ENCODE assay signal across 8 cellular contexts in genomic region chr1:100265562-100265930, GRCh38. TPM values are rescaled to one million over a fixed set of nuclear protein-coding genes. Genes with fewer than 3 reads are reported as not detected.
DNase-seq lines count a peak whose midpoint lies in the region; ATAC-seq, FAIRE-seq and TF ChIP-seq lines count a peak whose summit lies in the region.

No MANE protein-coding gene starts in this region.

- TF ChIP-seq EP300 in SK-N-SH (IDR thresholded peaks at IDR 0.05; ENCODE audit: borderline replicate concordance in 1 of 2, low read depth in 1 of 2, low read length in 1 of 2): no peak

- CTCF ChIA-PET in SK-N-SH (lab: Yijun Ruan, JAX): interaction anchor here (1.0 to 2.1 kb wide), 4 partner anchors 9 to 196 kb away, joined by 4 to 6 read pairs (median 4); no protein-coding TSS in a partner anchor

- intact Hi-C loops in CD14-positive monocyte (cut with micrococcal nuclease): loop anchor here (5.0 to 10.0 kb wide), 5 partner anchors 33 to 228 kb away; partner anchors contain the start of genes CDC14A (in 2 of the 2), SASS6 (in 2 of the 2) and TRMT13 (in 2 of the 2)

- peaks cover 30% of the 10 kb centered on the region for H3K4me1 Mint-ChIP-seq in CD14-positive monocyte
- H3K4me1 Mint-ChIP-seq in naive thymus-derived CD8-positive, alpha-beta T cell: peaks cover 21 to 54% (median 54%) of the 10 kb centered on the region in 4 donors

- ATAC-seq in GM18907 (IDR thresholded peaks at IDR 0.05; ENCODE audit: unreplicated experiment): peak; percentile 40
- ATAC-seq in HG03103 (IDR thresholded peaks at IDR 0.05; ENCODE audit: low read depth, unreplicated experiment): peak; percentile 25
- ATAC-seq in naive thymus-derived CD8-positive, alpha-beta T cell: peak; percentile 32 to 39

- H3K4me3 Mint-ChIP-seq in CD14-positive monocyte: peak overlapping the region; percentile 99
- peak overlapping the region; percentile 96 to 100 (median 100) for H3K4me3 Mint-ChIP-seq in naive thymus-derived CD8-positive, alpha-beta T cell

- H3F3A ChIP-seq in SK-N-SH (replicated peaks; ENCODE audit: insufficient read depth): no peaks in the 10 kb centered on the region

- H3K27ac Mint-ChIP-seq in CD14-positive monocyte: peak overlapping the region; percentile 85 to 96 (median 95)
- H3K27ac Mint-ChIP-seq in naive thymus-derived CD8-positive, alpha-beta T cell: peak overlapping the region; percentile 95 to 99 (median 98)

- no peak for FAIRE-seq in GM12892 (lab: Jason Lieb, UNC)

- POLR2A ChIA-PET in SK-N-SH (lab: Yijun Ruan, JAX): interaction anchor here (1.0 to 1.8 kb wide), 4 partner anchors 9 to 132 kb away, joined by 3 to 17 read pairs (median 6); partner anchors contain the start of genes CDC14A, DBT, SASS6 and TRMT13
- POLR2A ChIA-PET in naive thymus-derived CD8-positive, alpha-beta T cell (lab: Charles Lee): interaction anchor here (0.6 to 2.6 kb wide), 7 partner anchors 9 to 295 kb away, joined by 3 to 25 read pairs (median 4); partner anchors contain the start of genes CDC14A, DBT, SASS6 and TRMT13

- peaks cover 5 to 11% of the 10 kb centered on the region in 2 experiments; a peak in 3 of 4 replicates for H3K4me1 ChIP-seq in SK-N-SH (ENCODE audit: control insufficient read depth in 1 of 2, insufficient read depth in 2 of 2, low read depth in 1 of 2, low read length in 1 of 2)

- H3K79me2 ChIP-seq in SK-N-SH (ENCODE audit: insufficient read depth): peaks cover 42% of the 10 kb centered on the region

- H3K27me3 Mint-ChIP-seq in CD14-positive monocyte (ENCODE audit: low read depth in 3 of 3): no peaks in the 10 kb centered on the region
- H3K27me3 Mint-ChIP-seq in naive thymus-derived CD8-positive, alpha-beta T cell: no peaks in the 10 kb centered on the region

- H3K4me2 ChIP-seq in SK-N-SH: peak overlapping the region; percentile 94

- TF ChIP-seq POLR2A in GM12892 (IDR thresholded peaks at IDR 0.05; ENCODE audit: low read depth, low read length): no peak

- WGBS in SK-N-SH (ENCODE audit: low lambda C conversion rate): 2% methylated on average over 12 of the region's 12 CpGs

- no peaks in the 10 kb centered on the region for H4K20me1 ChIP-seq in SK-N-SH (ENCODE audit: insufficient read depth)

- TF ChIP-seq RAD21 in SK-N-SH (IDR thresholded peaks at IDR 0.05; ENCODE audit: low read length): no peak; the same call in 1 of the 2 replicates

- peaks cover 20 to 41% of the 10 kb centered on the region in 2 experiments for H3K36me3 ChIP-seq in SK-N-SH (replicated peaks in 1 of 2; ENCODE audit: control insufficient read depth in 1 of 2, insufficient read depth in 2 of 2, low read length in 1 of 2)

- peak overlapping the region; percentile 93 for H3K9ac ChIP-seq in SK-N-SH

- peaks cover 39 to 46% of the 10 kb centered on the region in 2 donors for H3K36me3 Mint-ChIP-seq in CD14-positive monocyte
- H3K36me3 Mint-ChIP-seq in naive thymus-derived CD8-positive, alpha-beta T cell: peaks cover 7 to 29% (median 20%) of the 10 kb centered on the region in 3 donors

- TF ChIP-seq CTCF in CD14-positive monocyte (IDR thresholded peaks at IDR 0.05) (no peak), SK-N-SH (IDR thresholded peaks at IDR 0.05) (no peak), epithelial cell of proximal tubule (conservative IDR thresholded peaks at IDR 0.05; ENCODE audit: low read depth, low read length) (no peak)

- no peaks in the 10 kb centered on the region for H3K27me3 ChIP-seq in SK-N-SH (ENCODE audit: insufficient read depth)

- H3K9me2 ChIP-seq in SK-N-SH: no peaks in the 10 kb centered on the region

- no peaks in the 10 kb centered on the region for H3K9me3 ChIP-seq in SK-N-SH

- DNase-seq in CD14-positive monocyte (ENCODE audit: low spot score) (no peak), SK-N-SH (no peak), epithelial cell of proximal tubule (ENCODE audit: low read depth) (peak; percentile 9), HuH-7 (ENCODE audit: low spot score) (no peak), GM12892 (ENCODE audit: insufficient read length) (no peak)
- DNase-seq in naive thymus-derived CD8-positive, alpha-beta T cell: peak in 2 of 10 donors; percentile 28 to 62

- peaks cover 12 to 28% (median 19%) of the 10 kb centered on the region in 7 donors for H3K9me3 Mint-ChIP-seq in CD14-positive monocyte
- peaks cover 0 to 7% (median 2%) of the 10 kb centered on the region in 9 donors for H3K9me3 Mint-ChIP-seq in naive thymus-derived CD8-positive, alpha-beta T cell

- peak overlapping the region; percentile 99 for H2AFZ ChIP-seq in SK-N-SH (ENCODE audit: low read depth)

- H3K4me3 ChIP-seq in SK-N-SH (ENCODE audit: low read depth in 2 of 2, low read length in 1 of 2) (peak overlapping the region; percentile 90 to 100), epithelial cell of proximal tubule (ENCODE audit: low read depth, low read length) (peak overlapping the region; percentile 88)

- peak overlapping the region; percentile 72 to 75 for H3K27ac ChIP-seq in SK-N-SH (ENCODE audit: low read depth in 2 of 2, low read length in 1 of 2)

TF ChIP-seq in SK-N-SH, 30 proteins besides CTCF, POLR2A, EP300 and RAD21:
- TF ChIP-seq FOXM1 (IDR thresholded peaks at IDR 0.05; ENCODE audit: low read depth): no peak
- TF ChIP-seq TAF1 (IDR thresholded peaks at IDR 0.05; ENCODE audit: borderline replicate concordance, low read depth, low read length): no peak
- no peak for TF ChIP-seq NFIC (IDR thresholded peaks at IDR 0.05; ENCODE audit: borderline replicate concordance)
- no peak for TF ChIP-seq MEF2A (IDR thresholded peaks at IDR 0.05; ENCODE audit: borderline replicate concordance, low read depth)
- no peak for TF ChIP-seq POLR2AphosphoS5 (IDR thresholded peaks at IDR 0.05; ENCODE audit: low read depth, low read length)
- TF ChIP-seq FOSL2 (IDR thresholded peaks at IDR 0.05; ENCODE audit: borderline replicate concordance, low read depth): no peak
- no peak for TF ChIP-seq TCF12 (IDR thresholded peaks at IDR 0.05)
- TF ChIP-seq CHD2 (IDR thresholded peaks at IDR 0.05; ENCODE audit: low read length, partially characterized antibody): no peak

RNA-seq across cellular contexts. Expression of gene RTCA, which starts 0.5 kb away (rescaled TPM):
- polyA plus RNA-seq in CD14-positive monocyte (10 to 100 TPM; 11.7 to 18.3 TPM), SK-N-SH (2012; rRNA removed) (17.3 and 24.3 TPM in 2 replicates)
- polyA plus RNA-seq in SK-N-SH (2012; cell fraction: cytosol; rRNA removed): 25.1 and 35.4 TPM in 2 replicates
- 24.7 and 31.1 TPM in 2 replicates for polyA plus RNA-seq in SK-N-SH (2012; cell fraction: nucleus; rRNA removed)
- total RNA-seq in epithelial cell of proximal tubule: 32.5 and 40.4 TPM in 2 replicates
- total RNA-seq in naive thymus-derived CD8-positive, alpha-beta T cell: 10 to 100 TPM; 36.6 to 42.2 TPM
- polyA plus RNA-seq in naive thymus-derived CD8-positive, alpha-beta T cell: 10 to 100 TPM; 13.8 to 18.0 (median 15.2) TPM
- 36.2 TPM for polyA plus RNA-seq in GM12892 (2012; ENCODE audit: missing spikeins)

RNA-seq across cellular contexts. Expression of gene DBT, which starts 15.9 kb away (rescaled TPM):
- 1 to 10 TPM; 1.1 to 1.5 TPM for polyA plus RNA-seq in CD14-positive monocyte
- polyA plus RNA-seq in SK-N-SH (2012; rRNA removed): 2.0 and 3.6 TPM in 2 replicates
- polyA plus RNA-seq in SK-N-SH (2012; cell fraction: cytosol; rRNA removed): 2.8 and 3.5 TPM in 2 replicates
- polyA plus RNA-seq in SK-N-SH (2012; cell fraction: nucleus; rRNA removed): 1.9 and 5.3 TPM in 2 replicates
- total RNA-seq in epithelial cell of proximal tubule: 2.8 and 3.6 TPM in 2 replicates
- total RNA-seq in naive thymus-derived CD8-positive, alpha-beta T cell: 10 to 100 TPM; 16.2 to 16.5 TPM
- polyA plus RNA-seq in naive thymus-derived CD8-positive, alpha-beta T cell: 1 to 10 TPM; 5.2 to 7.2 (median 6.3) TPM
- polyA plus RNA-seq in GM12892 (2012; ENCODE audit: missing spikeins): 9.8 TPM
